Comparison of ENCODE assay signal across 15 cellular contexts in genomic region chr18:36281941-36282340, GRCh38. TPM values are rescaled to one million over a fixed set of nuclear protein-coding genes. Genes with fewer than 3 reads are reported as not detected.
DNase-seq lines count a peak whose midpoint lies in the region; ATAC-seq and TF ChIP-seq lines count a peak whose summit lies in the region.
"Had no signal": no experiment of that assay in that cellular context is flagged by ENCODE, and none has a peak within 500 bp of the region (broad histone marks: within the 10 kb centered on the region; RNA-seq: fewer than 3 reads in every experiment).

No MANE protein-coding gene starts in this region.

- H3K4me3 ChIP-seq in esophagus muscularis mucosa: no peak overlapping the region

- H3K27ac Mint-ChIP-seq in T-helper 17 cell: no peak overlapping the region
- H3K27ac Mint-ChIP-seq: B cell; CD4-positive, alpha-beta T cell; H9 had no signal

- H3K36me3 Mint-ChIP-seq in T-helper 17 cell (ENCODE audit: low read depth): no peaks in the 10 kb centered on the region

- H3K27ac ChIP-seq in esophagus muscularis mucosa (replicated peaks in 1 of 4): no peak overlapping the region

- peak; percentile 24 for DNase-seq in DMS 273 treated with DMSO at 0.1 percent for 48 hours (lab: John Stamatoyannopoulos, UW)
- DNase-seq in NCI-H1105 treated with DMSO at 0.1 percent for 48 hours (lab: John Stamatoyannopoulos, UW): peak; percentile 50
- peak; percentile 79 for DNase-seq in NCI-H69 (lab: John Stamatoyannopoulos, UW)
- peak; percentile 70 for DNase-seq in esophagus muscularis mucosa (ENCODE audit: extremely low spot score)
- DNase-seq in T-helper 17 cell: no peak
- DNase-seq in MV-4-11 (lab: John Stamatoyannopoulos, UW): no peak
- DNase-seq: CD4-positive, alpha-beta T cell; H9; NCI-H1092; NCI-H1930; NCI-H226; SW 1271 had no signal

- intact Hi-C loops in esophagus muscularis mucosa (cut with DNase I): loop anchor here (5.0 kb wide), 1 partner anchor 525 kb away; no protein-coding TSS in a partner anchor

- peaks cover 52% of the 10 kb centered on the region for H3K27me3 Mint-ChIP-seq in T-helper 17 cell

- no peaks in the 10 kb centered on the region for H3K4me1 ChIP-seq in esophagus muscularis mucosa

- no peak overlapping the region for H3K4me3 Mint-ChIP-seq in T-helper 17 cell
- H3K4me3 Mint-ChIP-seq: B cell; CD4-positive, alpha-beta T cell; H9 had no signal

- WGBS in esophagus muscularis mucosa: 49% methylated on average over 3 of the region's 3 CpGs

- H3K27me3 ChIP-seq in esophagus muscularis mucosa: peaks cover 0 to 14% (median 0%) of the 10 kb centered on the region in 4 donors

- TF ChIP-seq POLR2A in esophagus muscularis mucosa (IDR thresholded peaks at IDR 0.05; ENCODE audit: low read depth): no peak

- peaks cover 3% of the 10 kb centered on the region for H3K4me1 Mint-ChIP-seq in T-helper 17 cell

- ATAC-seq in GM21360 (IDR thresholded peaks at IDR 0.05; ENCODE audit: unreplicated experiment) (no peak), T-helper 17 cell (no peak), GM18909 (IDR thresholded peaks at IDR 0.05; ENCODE audit: poor library complexity, unreplicated experiment) (no peak)

- H3K36me3 ChIP-seq in esophagus muscularis mucosa: no peaks in the 10 kb centered on the region

- no peak for TF ChIP-seq EP300 in esophagus muscularis mucosa (IDR thresholded peaks at IDR 0.05)

- no peak for TF ChIP-seq CTCF in esophagus muscularis mucosa (IDR thresholded peaks at IDR 0.05)

- H3K9me3 ChIP-seq in esophagus muscularis mucosa (no peaks in the 10 kb centered on the region), T-helper 17 cell (ENCODE audit: control insufficient read depth, low read length, poor library complexity, severe bottlenecking) (no peaks in the 10 kb centered on the region)

RNA-seq across cellular contexts. Expression of gene FHOD3, which starts 15.6 kb away (rescaled TPM):
- 10 to 100 TPM; 24.1 to 51.4 (median 33.8) TPM for total RNA-seq in esophagus muscularis mucosa
- not detected for total RNA-seq in T-helper 17 cell
- total RNA-seq: B cell; CD4-positive, alpha-beta T cell had no signal

Comparison
In these comparisons a context has a peak if more than half of its experiments do, and no peak if none do; other contexts are left out.
1. DNase-seq: peak in DMS 273 treated with DMSO at 0.1 percent for 48 hours (single experiment), NCI-H1105 treated with DMSO at 0.1 percent for 48 hours (single experiment), NCI-H69 (single experiment) and esophagus muscularis mucosa (single experiment); none in T-helper 17 cell (0 of 3) and MV-4-11 (single experiment).
2. RNA of gene FHOD3, which starts 15.6 kb away (total RNA-seq): 24.1 to 51.4 TPM in esophagus muscularis mucosa; not detected in T-helper 17 cell; every median in the first group is over 10 times any median in the second.